21 cellular contexts compared by ENCODE assay signal in the genomic region with DNA sequence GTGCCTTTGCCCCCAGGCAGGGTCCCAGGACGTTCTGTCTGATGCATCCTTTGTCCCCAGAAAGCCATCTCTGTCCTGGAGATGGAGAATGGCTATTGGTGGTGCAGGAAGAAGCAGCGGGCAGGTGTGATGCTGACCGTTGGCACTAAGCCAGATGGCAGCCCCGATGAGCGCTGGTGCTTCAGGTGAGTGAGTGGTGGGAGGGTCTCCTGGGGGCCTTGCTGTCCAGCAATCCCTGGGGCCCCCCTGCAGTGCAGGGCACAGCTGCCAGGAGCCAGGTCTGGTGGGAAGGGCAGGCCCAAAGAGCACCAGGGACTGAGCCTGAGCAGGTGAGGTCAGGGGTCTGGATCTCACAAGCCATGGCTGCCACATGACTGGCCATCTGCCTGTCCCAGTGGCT. TPM values are rescaled to one million over a fixed set of nuclear protein-coding genes. Genes with fewer than 3 reads are reported as not detected.
A peak's percentile ranks its signal among the peaks of the same experiment; 100 is the strongest.
DNase-seq lines count a peak whose midpoint lies in the region; ATAC-seq, FAIRE-seq and TF ChIP-seq lines count a peak whose summit lies in the region.
"Had no signal": no experiment of that assay in that cellular context is flagged by ENCODE, and none has a peak within 500 bp of the region (broad histone marks: within the 10 kb centered on the region; RNA-seq: fewer than 3 reads in every experiment).

No MANE protein-coding gene starts in this region.

- CTCF ChIA-PET in HepG2 (lab: Yijun Ruan, JAX; ENCODE audit: low intra/inter-chr PET ratio, low total read pairs) (no interaction called here), GM12878 (lab: Yijun Ruan, JAX) (no interaction called here)

- no peak for TF ChIP-seq POLR2A in HepG2 (IDR thresholded peaks at IDR 0.05; ENCODE audit: insufficient read depth in 1 of 2, low read depth in 2 of 2, low read length in 2 of 2)
- no peak for TF ChIP-seq POLR2A in right lobe of liver (IDR thresholded peaks at IDR 0.05)
- TF ChIP-seq POLR2A in GM12878 (IDR thresholded peaks at IDR 0.05; ENCODE audit: low read depth, low read length), result peak; percentile 38; the same call in 1 of the 2 replicates

- RAD21 ChIA-PET in GM12878 (lab: Charles Lee; ENCODE audit: unreplicated experiment), result no interaction called here

- no peak overlapping the region for H3K27ac ChIP-seq in HepG2 (ENCODE audit: extremely low read length, insufficient read depth, low read length)
- no peak overlapping the region for H3K27ac ChIP-seq in right lobe of liver
- H3K27ac ChIP-seq in GM12878 (ENCODE audit: control insufficient read depth, insufficient read depth), result no peak overlapping the region
- H3K27ac ChIP-seq in neuronal stem cell (replicated peaks; ENCODE audit: low read length), result no peak overlapping the region
- no peak overlapping the region for H3K27ac ChIP-seq in lower lobe of right lung
- H3K27ac ChIP-seq: BLaER1, SK-N-MC had no signal

- H3K9me3 ChIP-seq in HepG2 (ENCODE audit: low read length), result no peaks in the 10 kb centered on the region
- no peaks in the 10 kb centered on the region for H3K9me3 ChIP-seq in right lobe of liver
- H3K9me3 ChIP-seq in GM12878 (replicated peaks; ENCODE audit: control insufficient read depth, insufficient read depth, low read length), result no peaks in the 10 kb centered on the region
- H3K9me3 ChIP-seq in neuronal stem cell (replicated peaks in 1 of 2; ENCODE audit: control insufficient read depth in 2 of 2, insufficient read depth in 1 of 2, low read depth in 1 of 2, low read length in 2 of 2), result no peaks in the 10 kb centered on the region
- no peaks in the 10 kb centered on the region for H3K9me3 ChIP-seq in lower lobe of right lung
- H3K9me3 ChIP-seq: BLaER1, HAP-1 had no signal

- H2BK12ac ChIP-seq in neuronal stem cell (ENCODE audit: low read length), result peak overlapping the region; percentile 59

- intact Hi-C loops in HepG2 (cut with micrococcal nuclease; ENCODE audit: unreplicated experiment) (no loop called here), right lobe of liver (cut with DNase I) (no loop called here), GM12878 (cut with micrococcal nuclease; ENCODE audit: unreplicated experiment) (no loop called here), lower lobe of right lung (cut with DNase I) (no loop called here)

- 77% methylated on average over 4 of the region's 5 CpGs for WGBS in HepG2 (ENCODE audit: low lambda C conversion rate)
- 86% methylated on average over 5 of the region's 5 CpGs for WGBS in right lobe of liver (ENCODE audit: insufficient coverage, low coverage, low lambda C conversion rate, missing lambda C conversion rate)
- 88% methylated on average over 5 of the region's 5 CpGs for WGBS in GM12878 (ENCODE audit: insufficient coverage, insufficient replicate concordance, low lambda C conversion rate, missing lambda C conversion rate)
- no CpG with 5 or more reads among the region's 5 CpGs for WGBS in neuronal stem cell (ENCODE audit: extremely low coverage in 2 of 2, insufficient read length in 2 of 2, insufficient replicate concordance in 1 of 2), 2 donors

- no peak overlapping the region for H4K91ac ChIP-seq in neuronal stem cell (ENCODE audit: low read depth, low read length, poor library complexity)

- ATAC-seq in HepG2 (no peak), right lobe of liver (no peak), GM12878 (no peak), HG02885 (IDR thresholded peaks at IDR 0.05; ENCODE audit: poor library complexity, unreplicated experiment) (no peak), lower lobe of right lung (no peak)
- ATAC-seq: GM23338 had no signal

- H3K36me3 ChIP-seq in HepG2 (replicated peaks in 1 of 2; ENCODE audit: control insufficient read depth in 1 of 2, insufficient read depth in 2 of 2, low read length in 2 of 2), result no peaks in the 10 kb centered on the region
- no peaks in the 10 kb centered on the region for H3K36me3 ChIP-seq in right lobe of liver
- peaks cover 8 to 11% of the 10 kb centered on the region in 2 experiments for H3K36me3 ChIP-seq in GM12878 (ENCODE audit: control insufficient read depth in 2 of 2, insufficient read depth in 2 of 2, low read length in 1 of 2)
- H3K36me3 ChIP-seq in neuronal stem cell (replicated peaks in 1 of 2; ENCODE audit: control insufficient read depth in 2 of 2, insufficient read depth in 2 of 2, low read length in 2 of 2), result no peaks in the 10 kb centered on the region
- peaks cover 30% of the 10 kb centered on the region for H3K36me3 ChIP-seq in lower lobe of right lung
- H3K36me3 ChIP-seq: HAP-1 had no signal

- in situ Hi-C loops in HepG2 (cut with HindIII; ENCODE audit: extremely low pct_ligation_motif_present, low pct_unique_long_range_greater_than_20kb) (no loop called here), GM12878 (cut with MboI) (no loop called here)

- H3K9ac ChIP-seq in HepG2 (ENCODE audit: insufficient read depth, low read depth, low read length) (no peak overlapping the region), GM12878 (ENCODE audit: control insufficient read depth, insufficient read depth, low read length) (no peak overlapping the region), neuronal stem cell (ENCODE audit: low read depth, low read length, poor library complexity) (no peak overlapping the region)
- H3K9ac ChIP-seq: BLaER1 had no signal

- no peaks in the 10 kb centered on the region for H3K79me1 ChIP-seq in neuronal stem cell (ENCODE audit: low read depth, low read length)

- DNase-seq in HepG2 (ENCODE audit: low spot score), result no peak
- DNase-seq in right lobe of liver, result no peak
- no peak for DNase-seq in GM12878 (ENCODE audit: low read depth, low spot score)
- DNase-seq in neuronal stem cell (ENCODE audit: low spot score), result no peak
- DNase-seq in lower lobe of right lung, result no peak
- DNase-seq in frontal cortex (ENCODE audit: low spot score in 2 of 2), result no peak
- DNase-seq: CD4-positive, CD25-positive, alpha-beta regulatory T cell; DMS53; Kasumi-1; NCI-H1694 treated with DMSO at 0.1 percent for 48 hours; NCI-H2081; NCI-H2227 treated with DMSO at 0.1 percent for 48 hours; NCI-H526 treated with DMSO at 0.1 percent for 48 hours; SIG-M5 had no signal

- H4K20me1 ChIP-seq in HepG2 (ENCODE audit: insufficient read depth, low read length) (no peaks in the 10 kb centered on the region), GM12878 (ENCODE audit: control insufficient read depth, insufficient read depth) (no peaks in the 10 kb centered on the region)
- H4K20me1 ChIP-seq: BLaER1 had no signal

- peak overlapping the region; percentile 49 for H2AK5ac ChIP-seq in neuronal stem cell (ENCODE audit: low read depth, low read length)

- H3K79me2 ChIP-seq in HepG2 (ENCODE audit: insufficient read depth, low read length), result no peaks in the 10 kb centered on the region
- H3K79me2 ChIP-seq in GM12878 (ENCODE audit: control insufficient read depth, insufficient read depth, low read length), result no peaks in the 10 kb centered on the region

- H3K18ac ChIP-seq in neuronal stem cell (ENCODE audit: low read length), result no peak overlapping the region

- no peak for FAIRE-seq in HepG2 (lab: Jason Lieb, UNC)
- FAIRE-seq in GM12878 (lab: Jason Lieb, UNC), result no peak
- FAIRE-seq in frontal cortex (lab: Jason Lieb, UNC), result no peak
- FAIRE-seq: A204.1, RCC 7860 had no signal

- no peak overlapping the region for H2BK120ac ChIP-seq in neuronal stem cell (ENCODE audit: low read depth, low read length)

- TF ChIP-seq CTCF in HepG2 (CRISPR knock-in tag; IDR thresholded peaks at IDR 0.05) (no peak), right lobe of liver (IDR thresholded peaks at IDR 0.05) (no peak), GM12878 (IDR thresholded peaks at IDR 0.05 in 2 of 3, conservative IDR thresholded peaks at IDR 0.05 in 1 of 3; ENCODE audit: control insufficient read depth in 2 of 3, extremely low read depth in 1 of 3, insufficient read depth in 1 of 3, low read depth in 3 of 3, low read length in 3 of 3) (no peak), lower lobe of right lung (IDR thresholded peaks at IDR 0.05) (no peak)

- BruUV-seq in HepG2 (replicated peaks; lab: Mats Ljungman, UMichigan) (no TSS peak), GM12878 (replicated peaks; lab: Mats Ljungman, UMichigan) (no TSS peak)

- no peak overlapping the region for H3K4ac ChIP-seq in neuronal stem cell (ENCODE audit: low read length)

- H3K4me1 ChIP-seq in HepG2 (ENCODE audit: insufficient read depth, low read length) (peaks cover 43% of the 10 kb centered on the region), right lobe of liver (peaks cover 0 to 4% (median 2%) of the 10 kb centered on the region in 4 donors), GM12878 (ENCODE audit: control insufficient read depth, insufficient read depth, low read length) (peaks cover 8% of the 10 kb centered on the region), neuronal stem cell (ENCODE audit: control insufficient read depth in 2 of 2, insufficient read depth in 1 of 2, low read depth in 1 of 2, low read length in 2 of 2) (peaks cover 6 to 7% of the 10 kb centered on the region in 2 donors), lower lobe of right lung (no peaks in the 10 kb centered on the region)

- no peak overlapping the region for H3K23ac ChIP-seq in neuronal stem cell (ENCODE audit: low read depth, low read length, poor library complexity)

- no peak overlapping the region for H2BK5ac ChIP-seq in neuronal stem cell (ENCODE audit: low read length)

- POLR2A ChIA-PET in HepG2 (lab: Yijun Ruan, JAX), result interaction anchor here (1.5 kb wide), 1 partner anchor 19 kb away, joined by 3 read pairs; no protein-coding TSS in a partner anchor
- POLR2A ChIA-PET in GM12878 (lab: Charles Lee), result no interaction called here

- H2AFZ ChIP-seq in HepG2 (ENCODE audit: low read length), result no peak overlapping the region
- no peak overlapping the region for H2AFZ ChIP-seq in GM12878 (ENCODE audit: control insufficient read depth, low read depth, low read length)
- H2AFZ ChIP-seq in neuronal stem cell (ENCODE audit: low read length), result no peak overlapping the region
- H2AFZ ChIP-seq: GM23338 had no signal

- no peak overlapping the region for H4K8ac ChIP-seq in neuronal stem cell (ENCODE audit: low read depth, low read length)

- H3K4me2 ChIP-seq in HepG2 (ENCODE audit: low read depth, low read length), result no peak overlapping the region
- H3K4me2 ChIP-seq in GM12878 (ENCODE audit: control insufficient read depth, insufficient read depth), result no peak overlapping the region
- H3K4me2 ChIP-seq in neuronal stem cell (ENCODE audit: insufficient read depth, low read length, poor library complexity, severe bottlenecking), result no peak overlapping the region
- H3K4me2 ChIP-seq: GM23338 had no signal

- SMC1A ChIA-PET in GM12878 (lab: Charles Lee; ENCODE audit: uncharacterized antibody, unreplicated experiment), result no interaction called here

- H3K4me3 ChIP-seq in HepG2 (replicated peaks in 1 of 3; ENCODE audit: insufficient read depth in 1 of 3, low read depth in 2 of 3, low read length in 3 of 3) (no peak overlapping the region), right lobe of liver (no peak overlapping the region), GM12878 (no peak overlapping the region), neuronal stem cell (ENCODE audit: low read length in 2 of 2) (no peak overlapping the region), lower lobe of right lung (no peak overlapping the region)
- H3K4me3 ChIP-seq: BLaER1, GM23338, HAP-1, SK-N-MC had no signal

- H3K14ac ChIP-seq in neuronal stem cell (ENCODE audit: low read length), result no peak overlapping the region

- H3K27me3 ChIP-seq in HepG2 (ENCODE audit: control insufficient read depth in 1 of 2, insufficient read depth in 2 of 2, low read length in 2 of 2) (no peaks in the 10 kb centered on the region), right lobe of liver (no peaks in the 10 kb centered on the region), GM12878 (replicated peaks in 1 of 2; ENCODE audit: control insufficient read depth in 2 of 2, insufficient read depth in 2 of 2, low read length in 1 of 2) (no peaks in the 10 kb centered on the region), neuronal stem cell (ENCODE audit: control insufficient read depth in 3 of 3, insufficient read depth in 3 of 3, low read depth in 1 of 3, low read length in 3 of 3) (peaks cover 0 to 4% (median 0%) of the 10 kb centered on the region in 3 experiments), lower lobe of right lung (ENCODE audit: low read depth) (no peaks in the 10 kb centered on the region)
- H3K27me3 ChIP-seq: BLaER1 had no signal

- TF ChIP-seq RAD21 in HepG2 (CRISPR knock-in tag; IDR thresholded peaks at IDR 0.05) (no peak), GM12878 (IDR thresholded peaks at IDR 0.05; ENCODE audit: insufficient read depth, low read depth, low read length) (no peak)

- TF ChIP-seq EP300 in HepG2 (IDR thresholded peaks at IDR 0.05; ENCODE audit: low read depth in 2 of 2, low read length in 2 of 2) (no peak), HepG2 (CRISPR knock-in tag; IDR thresholded peaks at IDR 0.05; ENCODE audit: borderline replicate concordance) (no peak), GM12878 (IDR thresholded peaks at IDR 0.05; ENCODE audit: borderline replicate concordance in 1 of 2, control insufficient read depth in 1 of 2, low read depth in 2 of 2, low read length in 2 of 2) (no peak)

- no peak overlapping the region for H2BK15ac ChIP-seq in neuronal stem cell (ENCODE audit: low read length)

RNA-seq across cellular contexts. Expression of gene TRPV2, which starts 18.1 kb away (rescaled TPM):
- total RNA-seq in HepG2 (2016; rRNA removed; fragmentation: Illumina TruSeq; extraction: Trizol) (7.3 and 13.6 TPM in 2 replicates), right lobe of liver (1 to 10 TPM; 3.3 to 8.2 (median 4.8) TPM), GM12878 (2014; rRNA removed) (59.4 and 61.3 TPM in 2 replicates), GM12878 (2014; rRNA removed; fragmentation: Illumina TruSeq; extraction: Trizol) (25.6 and 29.7 TPM in 2 replicates), GM12878 (2021) (87.4 and 93.7 TPM in 2 replicates), lower lobe of right lung (120 TPM), frontal cortex (2.4 TPM)
- 3.5 and 3.8 TPM in 2 replicates for total RNA-seq in HepG2 (2016; cell fraction: cytosol; rRNA removed; fragmentation: Illumina TruSeq; extraction: Trizol; ENCODE audit: low read depth)
- total RNA-seq in HepG2 (2016; cell fraction: insoluble cytoplasmic fraction; rRNA removed; fragmentation: Illumina TruSeq; extraction: Trizol), result 6.3 and 14.4 TPM in 2 replicates
- total RNA-seq in HepG2 (2016; cell fraction: membrane; rRNA removed; fragmentation: Illumina TruSeq; extraction: Trizol), result 3.2 and 4.6 TPM in 2 replicates
- 9.6 and 14.3 TPM in 2 replicates for total RNA-seq in HepG2 (2016; cell fraction: nucleus; rRNA removed; fragmentation: Illumina TruSeq; extraction: Trizol)
- polyA plus RNA-seq in HepG2 (2011; rRNA removed) (21.3 and 37.6 TPM in 2 replicates), GM12878 (2011; rRNA removed) (33.3 and 82.6 TPM in 2 replicates), GM12878 (2014; fragmentation: Illumina TruSeq; extraction: Trizol) (15.4 and 27.3 TPM in 2 replicates), GM12878 (2014; fragmentation: Nextera tagmentation; extraction: Ambion mirVana) (10 to 100 TPM in 1 of 2 experiments, 1 to 10 TPM in 1; 8.9 to 29.2 TPM), GM12878 (2014; rRNA removed) (48.8 and 58.4 TPM in 2 replicates), GM12878 (2016; fragmentation: Nextera tagmentation; extraction: Ambion mirVana) (10 to 100 TPM; 83.6 to 94.4 TPM)
- 20.1 and 21.2 TPM in 2 replicates for polyA plus RNA-seq in HepG2 (2011; cell fraction: cytosol; rRNA removed)
- 40.8 and 61.1 TPM in 2 replicates for polyA plus RNA-seq in HepG2 (2011; cell fraction: nucleus; rRNA removed)
- 26.6 and 37.4 TPM in 2 replicates for polyA plus RNA-seq in HepG2 (2012)
- polyA plus RNA-seq in HepG2 (2016; cell fraction: cytosol; fragmentation: Illumina TruSeq; extraction: Trizol; ENCODE audit: low read depth), result 2.0 and 2.3 TPM in 2 replicates
- polyA plus RNA-seq in HepG2 (2016; cell fraction: insoluble cytoplasmic fraction; fragmentation: Illumina TruSeq; extraction: Trizol; ENCODE audit: low read depth), result 3.6 and 5.9 TPM in 2 replicates
- 2.2 and 2.8 TPM in 2 replicates for polyA plus RNA-seq in HepG2 (2016; cell fraction: membrane; fragmentation: Illumina TruSeq; extraction: Trizol; ENCODE audit: low read depth)
- 14.9 and 19.2 TPM in 2 replicates for polyA plus RNA-seq in HepG2 (2016; cell fraction: nucleus; fragmentation: Illumina TruSeq; extraction: Trizol; ENCODE audit: insufficient read depth, low read depth)
- 1.4 and 45.5 TPM in 2 replicates for polyA minus RNA-seq in HepG2 (2011; rRNA and poly(A)+ RNA removed; ENCODE audit: low replicate concordance)
- 24.7 and 31.6 TPM in 2 replicates for polyA minus RNA-seq in HepG2 (2011; cell fraction: cytosol; rRNA and poly(A)+ RNA removed)
- polyA minus RNA-seq in HepG2 (2011; cell fraction: nucleus; rRNA and poly(A)+ RNA removed), result 11.8 and 18.9 TPM in 2 replicates
- 149 and 160 TPM in 2 replicates for total RNA-seq in GM12878 (2013; cell fraction: nucleolus; rRNA removed)
- polyA plus RNA-seq in GM12878 (2011; ENCODE audit: low read depth), result 30.3 TPM
- 82.4 and 108 TPM in 2 replicates for polyA plus RNA-seq in GM12878 (2011; cell fraction: cytosol; rRNA removed)
- polyA plus RNA-seq in GM12878 (2011; cell fraction: nucleus; rRNA removed), result 175 and 207 TPM in 2 replicates
- 53.6 and 60.7 TPM in 2 replicates for polyA plus RNA-seq in GM12878 (2012)
- 96.8 and 119 TPM in 2 replicates for polyA minus RNA-seq in GM12878 (2011; rRNA and poly(A)+ RNA removed)
- 62.9 and 70.0 TPM in 2 replicates for polyA minus RNA-seq in GM12878 (2011; cell fraction: cytosol; rRNA and poly(A)+ RNA removed)
- polyA minus RNA-seq in GM12878 (2011; cell fraction: nucleus; rRNA and poly(A)+ RNA removed), result 41.5 and 63.6 TPM in 2 replicates
- 0.36 TPM for polyA plus RNA-seq in neuronal stem cell (2013, experiment 1 of 2)
- 0.30 TPM for polyA plus RNA-seq in neuronal stem cell (2013, experiment 2 of 2)

RNA-seq across cellular contexts. Expression of gene UBB, which starts 52.6 kb away (rescaled TPM):
- total RNA-seq in HepG2 (2016; rRNA removed; fragmentation: Illumina TruSeq; extraction: Trizol) (2,066 and 2,598 TPM in 2 replicates), right lobe of liver (1,000 to 10,000 TPM; 1,045 to 2,319 (median 1,420) TPM), GM12878 (2014; rRNA removed) (2,686 and 2,754 TPM in 2 replicates), GM12878 (2014; rRNA removed; fragmentation: Illumina TruSeq; extraction: Trizol) (1,488 and 1,495 TPM in 2 replicates), GM12878 (2021) (1,455 and 1,463 TPM in 2 replicates), lower lobe of right lung (1,803 TPM), frontal cortex (1,503 TPM)
- total RNA-seq in HepG2 (2016; cell fraction: cytosol; rRNA removed; fragmentation: Illumina TruSeq; extraction: Trizol; ENCODE audit: low read depth), result 1,884 and 2,042 TPM in 2 replicates
- 2,199 and 2,677 TPM in 2 replicates for total RNA-seq in HepG2 (2016; cell fraction: insoluble cytoplasmic fraction; rRNA removed; fragmentation: Illumina TruSeq; extraction: Trizol)
- total RNA-seq in HepG2 (2016; cell fraction: membrane; rRNA removed; fragmentation: Illumina TruSeq; extraction: Trizol), result 1,573 and 1,587 TPM in 2 replicates
- total RNA-seq in HepG2 (2016; cell fraction: nucleus; rRNA removed; fragmentation: Illumina TruSeq; extraction: Trizol), result 582 and 612 TPM in 2 replicates
- polyA plus RNA-seq in HepG2 (2011; rRNA removed) (1,130 and 1,263 TPM in 2 replicates), GM12878 (2011; rRNA removed) (608 and 1,133 TPM in 2 replicates), GM12878 (2014; fragmentation: Illumina TruSeq; extraction: Trizol) (1,621 and 1,633 TPM in 2 replicates), GM12878 (2014; fragmentation: Nextera tagmentation; extraction: Ambion mirVana) (1,000 to 10,000 TPM; 4,008 to 4,246 TPM), GM12878 (2014; rRNA removed) (2,006 and 2,356 TPM in 2 replicates), GM12878 (2016; fragmentation: Nextera tagmentation; extraction: Ambion mirVana) (1,000 to 10,000 TPM; 2,193 to 2,309 TPM)
- 1,588 and 1,623 TPM in 2 replicates for polyA plus RNA-seq in HepG2 (2011; cell fraction: cytosol; rRNA removed)
- 397 and 543 TPM in 2 replicates for polyA plus RNA-seq in HepG2 (2011; cell fraction: nucleus; rRNA removed)
- 1,977 and 2,062 TPM in 2 replicates for polyA plus RNA-seq in HepG2 (2012)
- 1,937 and 2,024 TPM in 2 replicates for polyA plus RNA-seq in HepG2 (2016; cell fraction: cytosol; fragmentation: Illumina TruSeq; extraction: Trizol; ENCODE audit: low read depth)
- 1,705 and 1,710 TPM in 2 replicates for polyA plus RNA-seq in HepG2 (2016; cell fraction: insoluble cytoplasmic fraction; fragmentation: Illumina TruSeq; extraction: Trizol; ENCODE audit: low read depth)
- 1,088 and 1,107 TPM in 2 replicates for polyA plus RNA-seq in HepG2 (2016; cell fraction: membrane; fragmentation: Illumina TruSeq; extraction: Trizol; ENCODE audit: low read depth)
- polyA plus RNA-seq in HepG2 (2016; cell fraction: nucleus; fragmentation: Illumina TruSeq; extraction: Trizol; ENCODE audit: insufficient read depth, low read depth), result 679 and 692 TPM in 2 replicates
- polyA minus RNA-seq in HepG2 (2011; rRNA and poly(A)+ RNA removed; ENCODE audit: low replicate concordance), result 1,440 and 2,606 TPM in 2 replicates
- 681 and 793 TPM in 2 replicates for polyA minus RNA-seq in HepG2 (2011; cell fraction: cytosol; rRNA and poly(A)+ RNA removed)
- polyA minus RNA-seq in HepG2 (2011; cell fraction: nucleus; rRNA and poly(A)+ RNA removed), result 194 and 303 TPM in 2 replicates
- 114 and 119 TPM in 2 replicates for total RNA-seq in GM12878 (2013; cell fraction: nucleolus; rRNA removed)
- polyA plus RNA-seq in GM12878 (2011; ENCODE audit: low read depth), result 1,026 TPM
- polyA plus RNA-seq in GM12878 (2011; cell fraction: cytosol; rRNA removed), result 2,029 and 2,469 TPM in 2 replicates
- polyA plus RNA-seq in GM12878 (2011; cell fraction: nucleus; rRNA removed), result 935 and 994 TPM in 2 replicates
- 1,643 and 1,891 TPM in 2 replicates for polyA plus RNA-seq in GM12878 (2012)
- 1,101 and 1,306 TPM in 2 replicates for polyA minus RNA-seq in GM12878 (2011; rRNA and poly(A)+ RNA removed)
- 411 and 476 TPM in 2 replicates for polyA minus RNA-seq in GM12878 (2011; cell fraction: cytosol; rRNA and poly(A)+ RNA removed)
- polyA minus RNA-seq in GM12878 (2011; cell fraction: nucleus; rRNA and poly(A)+ RNA removed), result 196 and 307 TPM in 2 replicates
- polyA plus RNA-seq in neuronal stem cell (2013, experiment 1 of 2), result 3,085 TPM
- polyA plus RNA-seq in neuronal stem cell (2013, experiment 2 of 2), result 3,088 TPM

RNA-seq across cellular contexts. Expression of gene LRRC75A, which starts 58.5 kb away (rescaled TPM):
- total RNA-seq in HepG2 (2016; rRNA removed; fragmentation: Illumina TruSeq; extraction: Trizol), result 0.06 TPM in 1 of 2 replicates, not detected in the other
- total RNA-seq in HepG2 (2016; cell fraction: cytosol; rRNA removed; fragmentation: Illumina TruSeq; extraction: Trizol; ENCODE audit: low read depth), result not detected in 2 replicates
- total RNA-seq in HepG2 (2016; cell fraction: insoluble cytoplasmic fraction; rRNA removed; fragmentation: Illumina TruSeq; extraction: Trizol), result 0.10 TPM in 1 of 2 replicates, not detected in the other
- 0.15 and 0.21 TPM in 2 replicates for total RNA-seq in HepG2 (2016; cell fraction: membrane; rRNA removed; fragmentation: Illumina TruSeq; extraction: Trizol)
- not detected in 2 replicates for total RNA-seq in HepG2 (2016; cell fraction: nucleus; rRNA removed; fragmentation: Illumina TruSeq; extraction: Trizol)
- polyA plus RNA-seq in HepG2 (2011; rRNA removed), result 0.03 and 0.18 TPM in 2 replicates
- 0.04 and 0.06 TPM in 2 replicates for polyA plus RNA-seq in HepG2 (2011; cell fraction: cytosol; rRNA removed)
- 0.10 and 0.12 TPM in 2 replicates for polyA plus RNA-seq in HepG2 (2011; cell fraction: nucleus; rRNA removed)
- 0.64 and 0.87 TPM in 2 replicates for polyA plus RNA-seq in HepG2 (2012)
- polyA plus RNA-seq in HepG2 (2016; cell fraction: cytosol; fragmentation: Illumina TruSeq; extraction: Trizol; ENCODE audit: low read depth), result not detected in 2 replicates
- polyA plus RNA-seq in HepG2 (2016; cell fraction: insoluble cytoplasmic fraction; fragmentation: Illumina TruSeq; extraction: Trizol; ENCODE audit: low read depth), result not detected in 2 replicates
- 0.08 TPM in 1 of 2 replicates, not detected in the other for polyA plus RNA-seq in HepG2 (2016; cell fraction: membrane; fragmentation: Illumina TruSeq; extraction: Trizol; ENCODE audit: low read depth)
- not detected in 2 replicates for polyA plus RNA-seq in HepG2 (2016; cell fraction: nucleus; fragmentation: Illumina TruSeq; extraction: Trizol; ENCODE audit: insufficient read depth, low read depth)
- polyA minus RNA-seq in HepG2 (2011; rRNA and poly(A)+ RNA removed; ENCODE audit: low replicate concordance), result 1.6 TPM in 1 of 2 replicates, not detected in the other
- not detected in 2 replicates for polyA minus RNA-seq in HepG2 (2011; cell fraction: cytosol; rRNA and poly(A)+ RNA removed)
- 0.25 TPM in 1 of 2 replicates, not detected in the other for polyA minus RNA-seq in HepG2 (2011; cell fraction: nucleus; rRNA and poly(A)+ RNA removed)
- total RNA-seq in right lobe of liver, result under 1 TPM; 0.12 to 0.62 (median 0.22) TPM
- total RNA-seq in GM12878 (2013; cell fraction: nucleolus; rRNA removed), result 0.15 TPM in 1 of 2 replicates, not detected in the other
- 0.06 and 0.11 TPM in 2 replicates for total RNA-seq in GM12878 (2014; rRNA removed)
- total RNA-seq in GM12878 (2014; rRNA removed; fragmentation: Illumina TruSeq; extraction: Trizol), result not detected in 2 replicates
- total RNA-seq in GM12878 (2021), result 0.05 and 0.16 TPM in 2 replicates
- 1.4 TPM for polyA plus RNA-seq in GM12878 (2011; ENCODE audit: low read depth)
- 0.07 TPM in 1 of 2 replicates, not detected in the other for polyA plus RNA-seq in GM12878 (2011; rRNA removed)
- polyA plus RNA-seq in GM12878 (2011; cell fraction: cytosol; rRNA removed), result 0.04 and 0.18 TPM in 2 replicates
- 0.12 and 0.15 TPM in 2 replicates for polyA plus RNA-seq in GM12878 (2011; cell fraction: nucleus; rRNA removed)
- 0.44 and 0.54 TPM in 2 replicates for polyA plus RNA-seq in GM12878 (2012)
- 0.01 and 0.13 TPM in 2 replicates for polyA plus RNA-seq in GM12878 (2014; fragmentation: Illumina TruSeq; extraction: Trizol)
- under 1 TPM; 0.11 to 0.27 TPM for polyA plus RNA-seq in GM12878 (2014; fragmentation: Nextera tagmentation; extraction: Ambion mirVana)
- 0.08 TPM in 1 of 2 replicates, not detected in the other for polyA plus RNA-seq in GM12878 (2014; rRNA removed)
- polyA plus RNA-seq in GM12878 (2016; fragmentation: Nextera tagmentation; extraction: Ambion mirVana), result 1 to 10 TPM; 1.0 to 1.3 TPM
- polyA minus RNA-seq in GM12878 (2011; rRNA and poly(A)+ RNA removed), result 0.31 TPM in 1 of 2 replicates, not detected in the other
- polyA minus RNA-seq in GM12878 (2011; cell fraction: cytosol; rRNA and poly(A)+ RNA removed), result not detected in 2 replicates
- 0.12 and 0.19 TPM in 2 replicates for polyA minus RNA-seq in GM12878 (2011; cell fraction: nucleus; rRNA and poly(A)+ RNA removed)
- polyA plus RNA-seq in neuronal stem cell (2013, experiment 1 of 2), result 2.7 TPM
- 2.6 TPM for polyA plus RNA-seq in neuronal stem cell (2013, experiment 2 of 2)
- 3.8 TPM for total RNA-seq in lower lobe of right lung
- 3.3 TPM for total RNA-seq in frontal cortex

Comparison
In these comparisons a context has a peak if more than half of its experiments do, and no peak if none do; other contexts are left out.
1. Of the 75 proteins assayed by ChIP-seq in both HepG2 and GM12878: peak only in HepG2: none; only in GM12878: POLR2A; in both: none; in neither: 74.